1 cellular context compared by ENCODE assay signal in genomic region chr17:15465045-15465701, GRCh38.
TF ChIP-seq lines count a peak whose summit lies in the region.

No MANE protein-coding gene starts in this region.

TF ChIP-seq in IMR-90, 13 proteins besides CTCF, POLR2A, EP300 and RAD21 (continued from another document):
- TF ChIP-seq ELK1 (IDR thresholded peaks at IDR 0.05; ENCODE audit: borderline replicate concordance, low read depth, low read length) (no peak), CHD1 (IDR thresholded peaks at IDR 0.05; ENCODE audit: low read depth, low read length) (no peak), MXI1 (IDR thresholded peaks at IDR 0.05; ENCODE audit: borderline replicate concordance, low read depth, low read length) (no peak), BHLHE40 (IDR thresholded peaks at IDR 0.05; ENCODE audit: low read depth, low read length) (no peak)
